Comparison of ENCODE assay signal across 8 cellular contexts in genomic region chr12:98644712-98645571, GRCh38. TPM values are rescaled to one million over a fixed set of nuclear protein-coding genes. Genes with fewer than 3 reads are reported as not detected.
A peak's percentile ranks its signal among the peaks of the same experiment; 100 is the strongest.
DNase-seq lines count a peak whose midpoint lies in the region; ATAC-seq lines count a peak whose summit lies in the region.

Gene APAF1, plus strand, starts transcription at chr12:98645290. Its CDS starts 3,070 bp downstream, at chr12:98648360.
Gene IKBIP, minus strand, starts transcription at chr12:98644788. Its CDS starts 87 bp downstream, at chr12:98644701.

- ATAC-seq in GM21360 (IDR thresholded peaks at IDR 0.05; ENCODE audit: unreplicated experiment), result peak; percentile 86

- peak; percentile 93 for DNase-seq in COLO829 (ENCODE audit: low spot score)
- DNase-seq in HT-29 (ENCODE audit: low spot score), result peak; percentile 97
- peak; percentile 89 for DNase-seq in NK-92 treated with Interleukin-12 subunit alpha and Interleukin-12 subunit beta, amount 100 ng/mL, for 24 hours (lab: John Stamatoyannopoulos, UW)
- DNase-seq in activated CD8-positive, alpha-beta memory T cell treated with anti-CD3 and anti-CD28 coated beads for 24 hours, result peak; percentile 99
- DNase-seq in effector CD8-positive, alpha-beta T cell (lab: John Stamatoyannopoulos, UW), result peak; percentile 93
- DNase-seq in lung microvascular endothelial cell (ENCODE audit: low read depth in 2 of 2), result peak; percentile 98 to 99
- peak; percentile 91 to 94 (median 94) for DNase-seq in stimulated activated CD4-positive, alpha-beta T cell treated with anti-CD3 and anti-CD28 coated beads, TNF-alpha, amount 100 ng/mL, for 4 hours (ENCODE audit: low read depth in 3 of 3)

RNA-seq across cellular contexts. Expression of gene APAF1, which starts in this region (rescaled TPM):
- 6.5 and 7.9 TPM in 2 replicates for total RNA-seq in HT-29 (2014; rRNA removed; shearing (Covaris generic))
- 19.8 and 23.8 TPM in 2 replicates for total RNA-seq in lung microvascular endothelial cell

RNA-seq across cellular contexts. Expression of gene IKBIP, which starts in this region (rescaled TPM):
- total RNA-seq in HT-29 (2014; rRNA removed; shearing (Covaris generic)), result 2.5 and 3.5 TPM in 2 replicates
- 19.6 and 26.6 TPM in 2 replicates for total RNA-seq in lung microvascular endothelial cell

Comparison
In these comparisons a context has a peak if more than half of its experiments do, and no peak if none do; other contexts are left out.
1. Peak in every context shown above with its lines: DNase-seq and ATAC-seq.